ENCODE assay signal across 19 cellular contexts in the genomic region with DNA sequence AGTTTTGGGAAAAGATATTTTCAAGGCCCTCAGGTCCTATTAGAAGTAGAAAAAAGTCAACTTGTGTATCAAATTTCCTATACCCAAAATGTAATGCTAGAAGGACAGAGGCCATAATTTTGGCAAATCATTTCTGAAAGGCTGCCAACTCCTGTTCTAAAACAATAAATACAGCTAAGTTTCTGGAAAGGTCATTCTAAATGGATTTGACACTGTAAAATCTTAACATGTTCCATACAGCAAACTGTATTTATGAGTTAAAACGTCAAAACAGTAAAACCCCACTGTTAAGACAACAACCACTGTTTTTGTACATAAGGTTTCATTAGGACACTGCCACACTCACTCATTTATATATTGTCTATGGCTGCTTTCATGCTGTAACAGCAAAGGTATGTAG. TPM values are rescaled to one million over a fixed set of nuclear protein-coding genes. Genes with fewer than 3 reads are reported as not detected.
A peak's percentile ranks its signal among the peaks of the same experiment; 100 is the strongest.
DNase-seq lines count a peak whose midpoint lies in the region; ATAC-seq, FAIRE-seq and TF ChIP-seq lines count a peak whose summit lies in the region.
"Had no signal": no experiment of that assay in that cellular context is flagged by ENCODE, and none has a peak within 500 bp of the region (broad histone marks: within the 10 kb centered on the region; RNA-seq: fewer than 3 reads in every experiment).

No MANE protein-coding gene starts in this region.

- peaks cover 42% of the 10 kb centered on the region for H3K4me1 ChIP-seq in psoas muscle
- no peaks in the 10 kb centered on the region for H3K4me1 ChIP-seq in Peyer's patch
- H3K4me1 ChIP-seq: Caco-2, foreskin keratinocyte had no signal

- FAIRE-seq in HTR-8/SVneo (lab: Jason Lieb, UNC) = no peak

- H3K4me3 ChIP-seq in fibroblast of mammary gland (ENCODE audit: control insufficient read depth, low read depth, low read length) = no peak overlapping the region
- no peak overlapping the region for H3K4me3 ChIP-seq in psoas muscle
- H3K4me3 ChIP-seq in Peyer's patch = no peak overlapping the region
- H3K4me3 ChIP-seq: skin epidermis had no signal

- 2 to 21% (median 7%) methylated on average over 1 of the region's 1 CpG for WGBS in psoas muscle, 3 donors

- ATAC-seq in psoas muscle (peak in 1 of 4 donors; percentile 17), GM19463 (IDR thresholded peaks at IDR 0.05; ENCODE audit: unreplicated experiment) (no peak)
- ATAC-seq: foreskin keratinocyte had no signal

- POLR2A ChIA-PET in HEK293T (lab: Yijun Ruan, JAX) = interaction anchor here (1.6 kb wide), 1 partner anchor 9 kb away, joined by 7 read pairs; a partner anchor contains a TSS

- TF ChIP-seq CTCF in VCaP (conservative IDR thresholded peaks at IDR 0.05) (no peak), fibroblast of mammary gland (conservative IDR thresholded peaks at IDR 0.05; ENCODE audit: control insufficient read depth, insufficient read depth, low read depth, low read length) (no peak), psoas muscle (IDR thresholded peaks at IDR 0.05) (no peak), Peyer's patch (IDR thresholded peaks at IDR 0.05) (no peak)

- DNase-seq in HEK293T (ENCODE audit: extremely low spot score) (no peak), fibroblast of mammary gland (ENCODE audit: low read depth) (peak; percentile 12), psoas muscle (no peak), Peyer's patch (no peak), HTR-8/SVneo (ENCODE audit: insufficient read length, low spot score) (no peak)
- DNase-seq: activated CD4-positive, alpha-beta T cell treated with anti-CD3 and anti-CD28 coated beads, Interleukin-2, amount 10 ng/mL, durations not matched to agents 7 days and 5 days; activated naive CD4-positive, alpha-beta T cell treated with anti-CD3 and anti-CD28 coated beads, Interleukin-2, amount 10 ng/mL, durations not matched to agents 7 days and 5 days; AML-193; Caco-2; foreskin keratinocyte; MV-4-11; NCI-H2081 treated with DMSO at 0.1 percent for 48 hours; NCI-H526 treated with DMSO at 0.1 percent for 48 hours; nucleus accumbens; stimulated activated CD4-positive, alpha-beta T cell treated with anti-CD3 and anti-CD28 coated beads, Interleukin-4, amount 100 ng/mL, for 4 hours; stimulated activated CD8-positive, alpha-beta memory T cell treated with anti-CD3 and anti-CD28 coated beads, Interleukin-4, amount 100 ng/mL, for 48 hours had no signal

- CTCF ChIA-PET in HEK293T (lab: Yijun Ruan, JAX) = no interaction called here

- no peaks in the 10 kb centered on the region for H3K9me3 ChIP-seq in psoas muscle
- H3K9me3 ChIP-seq in Peyer's patch = no peaks in the 10 kb centered on the region
- H3K9me3 ChIP-seq: Caco-2 had no signal

- intact Hi-C loops in psoas muscle (cut with DNase I) = loop anchor here in 1 of 2 donors (10.0 kb wide), 1 partner anchor 295 kb away; no protein-coding TSS in a partner anchor

- H3K27me3 ChIP-seq in psoas muscle (ENCODE audit: insufficient read depth in 3 of 3, low read length in 2 of 3) (no peaks in the 10 kb centered on the region), Peyer's patch (no peaks in the 10 kb centered on the region)
- H3K27me3 ChIP-seq: foreskin keratinocyte had no signal

- no peak for TF ChIP-seq POLR2A in Peyer's patch (IDR thresholded peaks at IDR 0.05)

- H3K27ac ChIP-seq in VCaP (peak overlapping the region; percentile 48), psoas muscle (peak overlapping the region; percentile 43), Peyer's patch (no peak overlapping the region)
- H3K27ac ChIP-seq: foreskin keratinocyte had no signal

- peaks cover 6 to 82% of the 10 kb centered on the region in 2 donors for H3K36me3 ChIP-seq in psoas muscle (ENCODE audit: insufficient read depth in 1 of 2, low read depth in 1 of 2)
- H3K36me3 ChIP-seq in Peyer's patch = peaks cover 0 to 71% (median 0%) of the 10 kb centered on the region in 3 donors

TF ChIP-seq in HEK293T, 16 proteins besides CTCF, POLR2A, EP300 and RAD21:
- TF ChIP-seq ELF4 (IDR thresholded peaks at IDR 0.05) (no peak), ARNT (IDR thresholded peaks at IDR 0.05) (peak; percentile 39; the same call in 1 of the 2 replicates), SUZ12 (IDR thresholded peaks at IDR 0.05) (no peak), ZNF384 (IDR thresholded peaks at IDR 0.05) (peak; percentile 24; the same call in 1 of the 2 replicates), TARDBP (IDR thresholded peaks at IDR 0.05) (no peak), CTBP1 (IDR thresholded peaks at IDR 0.05; ENCODE audit: borderline replicate concordance) (peak; percentile 73; the same call in 1 of the 2 replicates), LEF1 (IDR thresholded peaks at IDR 0.05; ENCODE audit: borderline replicate concordance) (no peak), FOXM1 (IDR thresholded peaks at IDR 0.05; ENCODE audit: borderline replicate concordance) (no peak; the same call in 1 of the 2 replicates), NFRKB (IDR thresholded peaks at IDR 0.05) (no peak), HDGF (IDR thresholded peaks at IDR 0.05; ENCODE audit: borderline replicate concordance) (no peak), FOXA1 (IDR thresholded peaks at IDR 0.05) (peak; percentile 43; the same call in 1 of the 2 replicates)
- TF ChIP-seq, protein P1, sequence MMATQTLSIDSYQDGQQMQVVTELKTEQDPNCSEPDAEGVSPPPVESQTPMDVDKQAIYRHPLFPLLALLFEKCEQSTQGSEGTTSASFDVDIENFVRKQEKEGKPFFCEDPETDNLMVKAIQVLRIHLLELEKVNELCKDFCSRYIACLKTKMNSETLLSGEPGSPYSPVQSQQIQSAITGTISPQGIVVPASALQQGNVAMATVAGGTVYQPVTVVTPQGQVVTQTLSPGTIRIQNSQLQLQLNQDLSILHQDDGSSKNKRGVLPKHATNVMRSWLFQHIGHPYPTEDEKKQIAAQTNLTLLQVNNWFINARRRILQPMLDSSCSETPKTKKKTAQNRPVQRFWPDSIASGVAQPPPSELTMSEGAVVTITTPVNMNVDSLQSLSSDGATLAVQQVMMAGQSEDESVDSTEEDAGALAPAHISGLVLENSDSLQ (IDR thresholded peaks at IDR 0.05) = peak; percentile 82

RNA-seq across cellular contexts. Expression of a gene that starts 9.7 kb away (rescaled TPM):
- total RNA-seq in psoas muscle (10 to 100 TPM; 52.2 to 77.9 (median 60.5) TPM), Peyer's patch (10 to 100 TPM; 11.6 to 25.7 (median 20.0) TPM)
- 100 to 1,000 TPM in 1 of 3 donors, 10 to 100 TPM in 2; 31.6 to 125 (median 35.2) TPM for polyA plus RNA-seq in psoas muscle

Comparison
In these comparisons a context has a peak if more than half of its experiments do, and no peak if none do; other contexts are left out.
1. H3K27ac ChIP-seq: peak in VCaP (single experiment) and psoas muscle (single experiment); none in Peyer's patch (0 of 4).